ENCODE assay signal across 23 cellular contexts in the genomic region with DNA sequence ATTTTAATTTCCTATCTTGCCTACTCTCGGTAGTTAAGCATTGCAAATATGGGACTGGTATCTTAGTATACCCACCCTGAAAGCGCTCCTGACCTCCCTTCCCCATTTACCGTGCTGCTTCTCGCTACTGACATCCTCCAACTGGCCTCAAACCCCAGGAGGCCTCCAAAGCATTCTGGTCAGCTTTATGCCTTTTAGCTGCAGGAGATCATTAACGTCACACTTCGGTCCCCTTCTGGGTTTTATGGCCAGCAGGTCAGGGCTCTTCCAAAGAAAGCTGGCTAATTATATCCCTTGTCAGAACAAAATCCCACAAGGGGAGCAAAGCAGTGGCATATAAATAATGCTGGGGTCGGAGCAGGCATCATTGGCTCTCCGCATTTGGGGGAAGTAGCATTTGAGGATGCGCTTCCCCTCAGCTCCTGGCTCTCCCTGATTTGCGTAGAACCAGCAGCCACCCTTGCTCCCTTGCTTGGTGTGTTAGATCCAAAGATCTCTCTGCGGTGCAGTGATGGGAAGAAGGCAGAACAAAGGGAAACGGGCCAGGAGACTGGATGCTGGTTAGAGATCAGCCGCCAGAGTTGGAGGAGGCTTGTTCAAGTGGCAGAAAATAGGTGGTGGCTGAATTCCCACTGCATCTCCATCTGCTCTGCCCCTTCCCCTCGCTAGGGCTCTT.
DNase-seq lines count a peak whose midpoint lies in the region; ATAC-seq and TF ChIP-seq lines count a peak whose summit lies in the region.
"Had no signal": no experiment of that assay in that cellular context is flagged by ENCODE, and none has a peak within 500 bp of the region (broad histone marks: within the 10 kb centered on the region; RNA-seq: fewer than 3 reads in every experiment).

No MANE protein-coding gene starts in this region.

- DNase-seq in cardiac muscle cell (ENCODE audit: low read depth in 1 of 2, low spot score in 1 of 2) (no peak), Right ventricle myocardium superior (no peak), NCI-H526 treated with DMSO at 0.1 percent for 48 hours (lab: John Stamatoyannopoulos, UW) (peak; percentile 90), glutamatergic neuron (peak; percentile 54), tibial artery (no peak), NCI-H187 (lab: John Stamatoyannopoulos, UW) (no peak), HT-29 (ENCODE audit: low spot score) (no peak)
- DNase-seq: activated CD4-positive, alpha-beta memory T cell treated with anti-CD3 and anti-CD28 coated beads, Interleukin-2, amount 10 ng/mL, durations not matched to agents 7 days and 5 days; activated CD4-positive, CD25-positive, alpha-beta regulatory T cell; activated naive CD4-positive, alpha-beta T cell treated with Interleukin-2 at 50 U/mL for 16 hours; activated T-cell treated with anti-CD3 and anti-CD28 coated beads, Interleukin-2, amount 50 U/mL, for 1 hour; CD4-positive, CD25-positive, alpha-beta regulatory T cell; DMS153; foreskin melanocyte; midbrain; NCI-H748 treated with DMSO at 0.1 percent for 48 hours; PC-9; psoas muscle; spleen; stimulated activated CD8-positive, alpha-beta memory T cell treated with anti-CD3 and anti-CD28 coated beads, Interleukin-4, amount 100 ng/mL, for 48 hours had no signal

- H3K4me1 Mint-ChIP-seq in glutamatergic neuron (ENCODE audit: low read depth, unreplicated experiment) = peaks cover 36% of the 10 kb centered on the region
- H3K4me1 Mint-ChIP-seq: activated CD4-positive, alpha-beta memory T cell treated with anti-CD3 and anti-CD28 coated beads, Interleukin-2, amount 10 ng/mL, durations not matched to agents 7 days and 5 days; CD4-positive, CD25-positive, alpha-beta regulatory T cell had no signal

- H3K27me3 Mint-ChIP-seq in glutamatergic neuron (ENCODE audit: unreplicated experiment) = peaks cover 6% of the 10 kb centered on the region
- H3K27me3 Mint-ChIP-seq: CD4-positive, CD25-positive, alpha-beta regulatory T cell had no signal

- no peak for ATAC-seq in Right ventricle myocardium superior (ENCODE audit: poor library complexity)
- no peak for ATAC-seq in HG02759 (IDR thresholded peaks at IDR 0.05; ENCODE audit: unreplicated experiment)
- ATAC-seq: GM12878, psoas muscle had no signal

- no peaks in the 10 kb centered on the region for H3K36me3 Mint-ChIP-seq in glutamatergic neuron (ENCODE audit: unreplicated experiment)
- H3K36me3 Mint-ChIP-seq: CD4-positive, CD25-positive, alpha-beta regulatory T cell had no signal

- H3K27ac ChIP-seq in cardiac muscle cell (peak overlapping the region; percentile 50), tibial artery (peak overlapping the region; percentile 8 to 56)
- H3K27ac ChIP-seq: PC-9, psoas muscle, spleen, vagina had no signal

- H3K4me1 ChIP-seq in cardiac muscle cell (ENCODE audit: low read depth) = peaks cover 45% of the 10 kb centered on the region
- H3K4me1 ChIP-seq in tibial artery = peaks cover 0 to 42% (median 22%) of the 10 kb centered on the region in 4 donors

- H3K36me3 ChIP-seq in cardiac muscle cell (peaks cover 75% of the 10 kb centered on the region), tibial artery (peaks cover 22 to 58% (median 58%) of the 10 kb centered on the region in 3 donors)
- H3K36me3 ChIP-seq: vagina had no signal

- H3K27me3 ChIP-seq in cardiac muscle cell (no peaks in the 10 kb centered on the region), tibial artery (no peaks in the 10 kb centered on the region)
- H3K27me3 ChIP-seq: spleen, vagina had no signal

- H3K27ac Mint-ChIP-seq in glutamatergic neuron (ENCODE audit: unreplicated experiment) = peak overlapping the region; percentile 94
- H3K27ac Mint-ChIP-seq: activated CD4-positive, alpha-beta memory T cell treated with anti-CD3 and anti-CD28 coated beads, Interleukin-2, amount 10 ng/mL, durations not matched to agents 7 days and 5 days; CD4-positive, CD25-positive, alpha-beta regulatory T cell had no signal

- intact Hi-C loops in Right ventricle myocardium superior (cut with DNase I) = no loop called here
- intact Hi-C loops in tibial artery (cut with DNase I; ENCODE audit: low total_unique reads) = no loop called here

- H3K4me3 Mint-ChIP-seq in glutamatergic neuron (ENCODE audit: unreplicated experiment) = peak overlapping the region; percentile 67
- H3K4me3 Mint-ChIP-seq: activated CD4-positive, alpha-beta memory T cell treated with anti-CD3 and anti-CD28 coated beads, Interleukin-2, amount 10 ng/mL, durations not matched to agents 7 days and 5 days; CD4-positive, CD25-positive, alpha-beta regulatory T cell had no signal

- H3K4me3 ChIP-seq in cardiac muscle cell (no peak overlapping the region), tibial artery (no peak overlapping the region)
- H3K4me3 ChIP-seq: GM12878, PC-9, psoas muscle, spleen, vagina had no signal

- peaks cover 22% of the 10 kb centered on the region for H3K9me3 Mint-ChIP-seq in glutamatergic neuron (ENCODE audit: unreplicated experiment)
- H3K9me3 Mint-ChIP-seq: activated CD4-positive, alpha-beta memory T cell treated with anti-CD3 and anti-CD28 coated beads, Interleukin-2, amount 10 ng/mL, durations not matched to agents 7 days and 5 days; CD4-positive, CD25-positive, alpha-beta regulatory T cell had no signal

- H3K9me3 ChIP-seq in cardiac muscle cell (ENCODE audit: low read depth) = no peaks in the 10 kb centered on the region
- H3K9me3 ChIP-seq in tibial artery = no peaks in the 10 kb centered on the region
- H3K9me3 ChIP-seq: psoas muscle, spleen, vagina had no signal

- TF ChIP-seq CTCF in cardiac muscle cell (IDR thresholded peaks at IDR 0.05; ENCODE audit: low read depth, low read length) = no peak
- TF ChIP-seq CTCF in glutamatergic neuron (IDR thresholded peaks at IDR 0.05; ENCODE audit: partially characterized antibody, unreplicated experiment) = no peak
- no peak for TF ChIP-seq CTCF in tibial artery (IDR thresholded peaks at IDR 0.05)

Comparison
In these comparisons a context has a peak if more than half of its experiments do, and no peak if none do; other contexts are left out.
1. DNase-seq: peak in NCI-H526 treated with DMSO at 0.1 percent for 48 hours (single experiment) and glutamatergic neuron (single experiment); none in cardiac muscle cell (0 of 2), Right ventricle myocardium superior (single experiment), tibial artery (0 of 2), NCI-H187 (0 of 2) and HT-29 (single experiment).